ENCODE assay signal across 8 cellular contexts in genomic region chr15:52078876-52079700, GRCh38. TPM values are rescaled to one million over a fixed set of nuclear protein-coding genes. Genes with fewer than 3 reads are reported as not detected.
DNase-seq lines count a peak whose midpoint lies in the region; ATAC-seq, FAIRE-seq and TF ChIP-seq lines count a peak whose summit lies in the region.

No MANE protein-coding gene starts in this region.

- WGBS in hepatocyte (ENCODE audit: low lambda C conversion rate, missing lambda C conversion rate) = 50% methylated on average over 13 of the region's 13 CpGs
- 35 to 46% (median 40%) methylated on average over 13 of the region's 13 CpGs for WGBS in small intestine, 3 donors

- H3K27me3 Mint-ChIP-seq in astrocyte (ENCODE audit: low read depth, unreplicated experiment) = no peaks in the 10 kb centered on the region

- TF ChIP-seq CTCF in LNCaP clone FGC (IDR thresholded peaks at IDR 0.05; ENCODE audit: control insufficient read depth, extremely low read depth, insufficient read depth) (peak; percentile 92), astrocyte (IDR thresholded peaks at IDR 0.05; ENCODE audit: insufficient read depth, low read depth, low read length) (peak; percentile 71), hepatocyte (IDR thresholded peaks at IDR 0.05; ENCODE audit: poor library complexity) (peak; percentile 69)

- H3K36me3 Mint-ChIP-seq in astrocyte (ENCODE audit: low read depth, unreplicated experiment) = no peaks in the 10 kb centered on the region

- H3K27me3 ChIP-seq in astrocyte (ENCODE audit: insufficient read depth, low read length) (no peaks in the 10 kb centered on the region), hepatocyte (no peaks in the 10 kb centered on the region), small intestine (ENCODE audit: control insufficient read depth in 2 of 2, insufficient read depth in 2 of 2, low read length in 2 of 2) (no peaks in the 10 kb centered on the region)

- H4K20me1 ChIP-seq in astrocyte (ENCODE audit: insufficient read depth, low read length) (no peaks in the 10 kb centered on the region), hepatocyte (ENCODE audit: insufficient read depth, poor library complexity, severe bottlenecking) (no peaks in the 10 kb centered on the region)

- DNase-seq in GM03348 (ENCODE audit: low spot score) (peak; percentile 67), LNCaP clone FGC (ENCODE audit: low read depth) (no peak), T-helper 9 cell (peak; percentile 89), astrocyte (ENCODE audit: low read depth) (no peak), hepatocyte (ENCODE audit: low spot score) (peak; percentile 83), small intestine (peak; percentile 74)

- FAIRE-seq in astrocyte (lab: Jason Lieb, UNC) (no peak), small intestine (lab: Jason Lieb, UNC) (no peak)

- H3K4me2 ChIP-seq in astrocyte (ENCODE audit: low read length) = no peak overlapping the region
- no peak overlapping the region for H3K4me2 ChIP-seq in hepatocyte

- no peak overlapping the region for H3K4me3 ChIP-seq in LNCaP clone FGC (ENCODE audit: low read depth, low read length)
- no peak overlapping the region for H3K4me3 ChIP-seq in astrocyte (ENCODE audit: insufficient read depth, low read depth, low read length)
- H3K4me3 ChIP-seq in hepatocyte = no peak overlapping the region
- H3K4me3 ChIP-seq in small intestine (ENCODE audit: low read depth in 1 of 2, low read length in 2 of 2) = no peak overlapping the region

- H3K27ac Mint-ChIP-seq in astrocyte (ENCODE audit: unreplicated experiment) = no peak overlapping the region

- H3K4me1 ChIP-seq in astrocyte (ENCODE audit: insufficient read depth, low read length) (peaks cover 11% of the 10 kb centered on the region), hepatocyte (ENCODE audit: insufficient read depth) (no peaks in the 10 kb centered on the region), small intestine (ENCODE audit: control insufficient read depth in 2 of 2, insufficient read depth in 1 of 2, low read depth in 1 of 2, low read length in 1 of 2) (peaks cover 0 to 3% of the 10 kb centered on the region in 2 donors)

- H3K79me2 ChIP-seq in astrocyte (ENCODE audit: insufficient read depth, low read length) (no peaks in the 10 kb centered on the region), hepatocyte (no peaks in the 10 kb centered on the region)

- peaks cover 32% of the 10 kb centered on the region for H3K4me1 Mint-ChIP-seq in astrocyte (ENCODE audit: low read depth, unreplicated experiment)

- H2AFZ ChIP-seq in astrocyte (ENCODE audit: low read depth, low read length) (no peak overlapping the region), hepatocyte (no peak overlapping the region)

- H3K36me3 ChIP-seq in astrocyte (ENCODE audit: insufficient read depth, low read length) = no peaks in the 10 kb centered on the region
- no peaks in the 10 kb centered on the region for H3K36me3 ChIP-seq in hepatocyte (replicated peaks; ENCODE audit: insufficient read depth, low read depth)
- H3K36me3 ChIP-seq in small intestine (ENCODE audit: control insufficient read depth in 2 of 2, insufficient read depth in 2 of 2, low read length in 2 of 2) = no peaks in the 10 kb centered on the region

- no peak overlapping the region for H3K27ac ChIP-seq in astrocyte (ENCODE audit: low read depth, low read length)
- no peak overlapping the region for H3K27ac ChIP-seq in hepatocyte
- no peak overlapping the region for H3K27ac ChIP-seq in small intestine (ENCODE audit: low read depth in 1 of 2, low read length in 1 of 2)

- no peaks in the 10 kb centered on the region for H3K9me3 Mint-ChIP-seq in astrocyte (ENCODE audit: unreplicated experiment)

- ATAC-seq in GM21619 (IDR thresholded peaks at IDR 0.05; ENCODE audit: unreplicated experiment) (no peak), HG03135 (IDR thresholded peaks at IDR 0.05; ENCODE audit: unreplicated experiment) (no peak)

- H3K9me2 ChIP-seq in hepatocyte (replicated peaks; ENCODE audit: insufficient read depth) = no peaks in the 10 kb centered on the region

- H3K9ac ChIP-seq in astrocyte (ENCODE audit: low read length) = no peak overlapping the region

- H3K9me3 ChIP-seq in astrocyte (ENCODE audit: insufficient read depth, low read depth, low read length) = no peaks in the 10 kb centered on the region
- H3K9me3 ChIP-seq in hepatocyte (ENCODE audit: low read depth) = no peaks in the 10 kb centered on the region
- no peaks in the 10 kb centered on the region for H3K9me3 ChIP-seq in small intestine (ENCODE audit: control insufficient read depth, low read depth)

- H3K4me3 Mint-ChIP-seq in astrocyte (ENCODE audit: unreplicated experiment) = no peak overlapping the region

RNA-seq across cellular contexts. Expression of gene BCL2L10, which starts 33.5 kb away (rescaled TPM):
- total RNA-seq in astrocyte = not detected in 2 replicates
- total RNA-seq in hepatocyte = 0.24 and 0.60 TPM in 2 replicates
- polyA plus RNA-seq in hepatocyte = 0.24 and 0.80 TPM in 2 replicates
- polyA plus RNA-seq in small intestine = 1 to 10 TPM; 3.2 to 5.6 (median 3.8) TPM

Comparison
In these comparisons a context has a peak if more than half of its experiments do, and no peak if none do; other contexts are left out.
1. DNase-seq: peak in GM03348 (single experiment), T-helper 9 cell (single experiment), hepatocyte (single experiment) and small intestine (single experiment); none in LNCaP clone FGC (single experiment) and astrocyte (single experiment).
2. Peak in every context shown above with its lines, with median percentiles within 50 percentile points of each other: CTCF ChIP-seq.